ENCODE assay signal across 20 cellular contexts in the genomic region with DNA sequence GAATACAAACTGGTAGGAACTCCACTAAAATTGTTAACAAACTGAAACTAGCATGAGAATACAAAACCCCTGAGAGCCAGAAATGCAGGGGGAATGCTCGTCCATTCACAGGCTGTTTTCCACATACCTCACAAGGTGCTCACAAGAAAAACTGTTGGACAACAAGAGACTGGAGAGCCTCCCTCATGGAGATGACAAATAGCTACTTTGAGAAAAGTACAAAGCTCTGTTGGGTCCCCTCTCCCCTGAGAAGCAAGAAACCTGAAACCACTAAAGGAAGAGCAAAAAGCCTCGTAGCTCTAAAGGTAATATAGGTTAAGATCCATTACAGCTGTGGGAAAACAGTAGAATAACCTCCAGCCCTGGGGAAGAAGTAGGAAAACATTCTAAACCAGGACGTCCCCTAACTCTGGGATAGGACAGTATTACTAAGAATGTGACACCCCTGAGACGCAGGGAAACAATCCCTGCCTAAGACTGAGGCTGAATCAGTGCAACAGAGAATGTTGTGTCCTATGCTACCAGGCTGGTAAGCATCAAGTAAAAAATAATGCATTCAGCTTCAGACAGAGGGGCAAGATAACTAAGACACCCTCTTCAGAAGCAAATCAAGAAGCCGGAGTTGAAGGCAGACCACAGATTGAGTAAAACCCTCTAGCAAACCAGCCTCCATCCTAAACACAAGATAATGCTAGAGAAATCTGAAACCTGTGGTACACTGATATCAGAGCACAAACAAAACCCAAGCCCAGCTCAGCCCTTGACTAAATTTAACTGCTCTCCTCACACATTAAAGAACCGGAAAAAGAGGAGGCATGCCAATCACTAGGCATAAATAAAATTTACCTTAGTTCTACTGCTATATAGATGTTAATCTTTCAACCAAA.
DNase-seq lines count a peak whose midpoint lies in the region; ATAC-seq and TF ChIP-seq lines count a peak whose summit lies in the region.
"Had no signal": no experiment of that assay in that cellular context is flagged by ENCODE, and none has a peak within 500 bp of the region (broad histone marks: within the 10 kb centered on the region; RNA-seq: fewer than 3 reads in every experiment).

No MANE protein-coding gene starts in this region.

- ATAC-seq in IMR-90 (ENCODE audit: low read depth), result peak; percentile 29; the same call in 1 of the 2 replicates
- no peak for ATAC-seq in effector memory CD8-positive, alpha-beta T cell (replicated peaks)
- ATAC-seq: GM12878; HepG2; stimulated activated naive CD8-positive, alpha-beta T cell treated with anti-CD3 and anti-CD28 coated beads, Interleukin-15, Interleukin-2, amounts not matched to agents 100 U/mL and 50 U/mL, for 24 hours had no signal

- H2AK5ac ChIP-seq in IMR-90 (ENCODE audit: low read depth, low read length), result no peak overlapping the region
- H2AK5ac ChIP-seq in trophoblast cell (ENCODE audit: low read length), result no peak overlapping the region

- no peak overlapping the region; the same call in 1 of the 2 replicates for H4K5ac ChIP-seq in IMR-90 (ENCODE audit: low read depth, low read length)

- H4K91ac ChIP-seq in IMR-90 (ENCODE audit: insufficient read depth, low read depth, low read length) (no peak overlapping the region), trophoblast cell (ENCODE audit: low read depth, low read length) (no peak overlapping the region)

- H2BK5ac ChIP-seq in IMR-90 (ENCODE audit: low read depth, low read length, poor library complexity, severe bottlenecking), result no peak overlapping the region
- H2BK5ac ChIP-seq in trophoblast cell (ENCODE audit: low read depth, low read length, poor library complexity), result no peak overlapping the region

- POLR2A ChIA-PET in IMR-90 (lab: Charles Lee; ENCODE audit: unreplicated experiment), result no interaction called here

- H3K18ac ChIP-seq in IMR-90 (ENCODE audit: low read depth, low read length), result no peak overlapping the region
- H3K18ac ChIP-seq in trophoblast cell (ENCODE audit: low read length), result no peak overlapping the region

- H3K4me1 ChIP-seq in IMR-90 (ENCODE audit: control insufficient read depth, insufficient read depth, low read length) (peaks cover 3% of the 10 kb centered on the region; the same call in 1 of the 2 replicates), trophoblast cell (ENCODE audit: control insufficient read depth in 1 of 2, insufficient read depth in 2 of 2, low read length in 2 of 2) (no peaks in the 10 kb centered on the region)
- H3K4me1 ChIP-seq: SJSA1 had no signal

- H2BK12ac ChIP-seq in trophoblast cell (ENCODE audit: low read length), result no peak overlapping the region

- WGBS in IMR-90 (ENCODE audit: extremely low coverage in 2 of 2, insufficient read length in 1 of 2), 2 experiments, result 90% methylated on average over 2 of the region's 6 CpGs; no CpG with 5 or more reads in 1 of the 2 experiments
- WGBS in trophoblast cell (ENCODE audit: extremely low coverage, insufficient coverage, insufficient read length), result no CpG with 5 or more reads among the region's 6 CpGs

- DNase-seq in IMR-90, result peak; percentile 10
- no peak for DNase-seq in T-helper 2 cell treated with Interferon-gamma antibody and Interleukin-4, amounts not matched to agents 5 μg/mL and 100 μg/mL, for 36 hours (ENCODE audit: low spot score)
- DNase-seq in iPS-NIHi7 (ENCODE audit: extremely low spot score), result peak; percentile 14
- no peak for DNase-seq in hepatic stellate cell (ENCODE audit: low spot score)
- no peak for DNase-seq in trophoblast cell
- DNase-seq in effector memory CD8-positive, alpha-beta T cell, result no peak
- no peak for DNase-seq in GF-D8 (lab: John Stamatoyannopoulos, UW)
- DNase-seq: activated CD4-positive, alpha-beta T cell treated with anti-CD3 and anti-CD28 coated beads, Interleukin-2, amount 50 U/mL, for 48 hours; adrenal gland; gastrocnemius medialis; GOT3; midbrain; NCI-H1092; stimulated activated CD4-positive, alpha-beta T cell treated with anti-CD3 and anti-CD28 coated beads, Interleukin-12 subunit alpha, Interleukin-12 subunit beta, amount 100 ng/mL, for 4 hours; stimulated activated naive CD8-positive, alpha-beta T cell treated with anti-CD3 and anti-CD28 coated beads, Interleukin-15, Interleukin-2, amounts not matched to agents 100 U/mL and 50 U/mL, for 24 hours had no signal

- TF ChIP-seq CTCF in 22Rv1 (IDR thresholded peaks at IDR 0.05) (no peak), IMR-90 (conservative IDR thresholded peaks at IDR 0.05; ENCODE audit: low read depth, low read length) (no peak)

- dilution Hi-C loops in IMR-90 (cut with HindIII; ENCODE audit: low sequenced_read_pairs, unreplicated experiment), result no loop called here

- intact Hi-C loops in IMR-90 (cut with micrococcal nuclease), result no loop called here

- H4K20me1 ChIP-seq in IMR-90 (ENCODE audit: insufficient read depth, low read length), result no peaks in the 10 kb centered on the region

- H3K4me3 Mint-ChIP-seq in T-helper 2 cell treated with Interferon-gamma antibody and Interleukin-4, amounts not matched to agents 5 μg/mL and 100 μg/mL, for 36 hours, result peak overlapping the region; percentile 51
- no peak overlapping the region for H3K4me3 Mint-ChIP-seq in effector memory CD8-positive, alpha-beta T cell

- no peak overlapping the region for H3K4me3 ChIP-seq in IMR-90 (ENCODE audit: insufficient read depth, low read depth, low read length)
- H3K4me3 ChIP-seq in trophoblast cell (ENCODE audit: low read depth, low read length), result no peak overlapping the region
- H3K4me3 ChIP-seq: adrenal gland, gastrocnemius medialis, GM12878, SJSA1 had no signal

- no peaks in the 10 kb centered on the region for H3K79me2 ChIP-seq in trophoblast cell (ENCODE audit: control insufficient read depth, insufficient read depth, low read length, poor library complexity)

- TF ChIP-seq POLR2A in IMR-90 (IDR thresholded peaks at IDR 0.05; ENCODE audit: low read depth, low read length), result no peak

- in situ Hi-C loops in IMR-90 (cut with MboI; ENCODE audit: low sequenced_read_pairs), result no loop called here

- H3K27ac Mint-ChIP-seq in T-helper 2 cell treated with Interferon-gamma antibody and Interleukin-4, amounts not matched to agents 5 μg/mL and 100 μg/mL, for 36 hours, result peak overlapping the region; percentile 37
- no peak overlapping the region for H3K27ac Mint-ChIP-seq in effector memory CD8-positive, alpha-beta T cell

- no peak overlapping the region for H3K56ac ChIP-seq in IMR-90 (ENCODE audit: extremely low read depth, insufficient read depth, low read length)

- H3K27me3 ChIP-seq in IMR-90 (ENCODE audit: control insufficient read depth, insufficient read depth, low read length) (no peaks in the 10 kb centered on the region), trophoblast cell (ENCODE audit: insufficient read depth, low read length) (no peaks in the 10 kb centered on the region)
- H3K27me3 ChIP-seq: adrenal gland, gastrocnemius medialis, SJSA1 had no signal

- H3K23ac ChIP-seq in IMR-90 (ENCODE audit: low read depth, low read length) (no peak overlapping the region), trophoblast cell (ENCODE audit: low read length) (no peak overlapping the region)

- H2BK20ac ChIP-seq in IMR-90 (ENCODE audit: low read depth, low read length), result no peak overlapping the region

- H3K79me1 ChIP-seq in IMR-90 (ENCODE audit: low read depth in 1 of 2, low read length in 2 of 2) (peaks cover 0 to 4% of the 10 kb centered on the region in 2 experiments; a peak in 1 of 4 replicates), trophoblast cell (ENCODE audit: low read length) (no peaks in the 10 kb centered on the region)

- no peak overlapping the region for H2AK9ac ChIP-seq in IMR-90 (replicated peaks; ENCODE audit: low read depth, low read length, poor library complexity)

- H3K14ac ChIP-seq in IMR-90 (replicated peaks; ENCODE audit: low read depth, low read length), result no peak overlapping the region
- H3K14ac ChIP-seq in trophoblast cell (ENCODE audit: low read length), result no peak overlapping the region

- BruUV-seq in IMR-90 (replicated peaks; lab: Mats Ljungman, UMichigan), result no TSS peak

- H3K4me1 Mint-ChIP-seq in T-helper 2 cell treated with Interferon-gamma antibody and Interleukin-4, amounts not matched to agents 5 μg/mL and 100 μg/mL, for 36 hours (ENCODE audit: low read depth), result peaks cover 18% of the 10 kb centered on the region
- H3K4me1 Mint-ChIP-seq in effector memory CD8-positive, alpha-beta T cell (ENCODE audit: low read depth in 2 of 2), result no peaks in the 10 kb centered on the region

- no peak overlapping the region for H3K4me2 ChIP-seq in IMR-90 (ENCODE audit: low read depth, low read length)
- no peak overlapping the region for H3K4me2 ChIP-seq in trophoblast cell (ENCODE audit: low read length)

- no peaks in the 10 kb centered on the region for H3K9me3 ChIP-seq in IMR-90 (ENCODE audit: control insufficient read depth, insufficient read depth, low read length)
- H3K9me3 ChIP-seq in trophoblast cell (ENCODE audit: insufficient read depth, low read depth, low read length), result no peaks in the 10 kb centered on the region
- H3K9me3 ChIP-seq: adrenal gland, gastrocnemius medialis, SJSA1 had no signal

- H3K27ac ChIP-seq in 22Rv1 (0 out of 2 replicates have a peak overlapping the region, but pooled peaks have one; percentile 14), IMR-90 (ENCODE audit: insufficient read depth, low read length) (no peak overlapping the region), trophoblast cell (ENCODE audit: low read depth, low read length) (no peak overlapping the region)
- H3K27ac ChIP-seq: adrenal gland, epithelial cell of prostate, SJSA1 had no signal

- H2BK15ac ChIP-seq in IMR-90 (ENCODE audit: low read depth, low read length), result no peak overlapping the region

- no peaks in the 10 kb centered on the region for H3K36me3 ChIP-seq in IMR-90 (ENCODE audit: control insufficient read depth, insufficient read depth, low read length)
- H3K36me3 ChIP-seq in trophoblast cell (ENCODE audit: control insufficient read depth in 1 of 2, insufficient read depth in 2 of 2, low read length in 2 of 2), result no peaks in the 10 kb centered on the region
- H3K36me3 ChIP-seq: adrenal gland, gastrocnemius medialis, SJSA1 had no signal

- no peaks in the 10 kb centered on the region for H3K9me1 ChIP-seq in IMR-90 (ENCODE audit: insufficient read depth, low read length)

- H2BK120ac ChIP-seq in IMR-90 (ENCODE audit: low read depth, low read length) (no peak overlapping the region), trophoblast cell (ENCODE audit: insufficient read depth, low read length, poor library complexity) (no peak overlapping the region)

- H4K12ac ChIP-seq in trophoblast cell (ENCODE audit: low read depth, low read length), result no peak overlapping the region

- no peak overlapping the region for H4K8ac ChIP-seq in IMR-90 (ENCODE audit: low read depth in 2 of 2, low read length in 2 of 2)
- H4K8ac ChIP-seq in trophoblast cell (ENCODE audit: low read depth, low read length), result no peak overlapping the region

- no peak overlapping the region for H2AFZ ChIP-seq in IMR-90 (replicated peaks; ENCODE audit: low read length, poor library complexity)
- no peak overlapping the region for H2AFZ ChIP-seq in trophoblast cell (ENCODE audit: insufficient read depth, low read length, poor library complexity)

- peaks cover 23% of the 10 kb centered on the region for H3K36me3 Mint-ChIP-seq in T-helper 2 cell treated with Interferon-gamma antibody and Interleukin-4, amounts not matched to agents 5 μg/mL and 100 μg/mL, for 36 hours (ENCODE audit: low read depth)
- H3K36me3 Mint-ChIP-seq in effector memory CD8-positive, alpha-beta T cell (ENCODE audit: insufficient read depth), result no peaks in the 10 kb centered on the region

- H3K4ac ChIP-seq in IMR-90 (ENCODE audit: low read depth, low read length) (no peak overlapping the region), trophoblast cell (ENCODE audit: low read depth, low read length) (no peak overlapping the region)

- H3K27me3 Mint-ChIP-seq in T-helper 2 cell treated with Interferon-gamma antibody and Interleukin-4, amounts not matched to agents 5 μg/mL and 100 μg/mL, for 36 hours (ENCODE audit: low read depth), result no peaks in the 10 kb centered on the region
- H3K27me3 Mint-ChIP-seq in effector memory CD8-positive, alpha-beta T cell, result no peaks in the 10 kb centered on the region

- H3K9ac ChIP-seq in IMR-90 (ENCODE audit: low read depth, low read length) (no peak overlapping the region), trophoblast cell (ENCODE audit: low read length) (no peak overlapping the region)

- CTCF ChIA-PET in IMR-90 (lab: Yijun Ruan, JAX), result no interaction called here

- peaks cover 28% of the 10 kb centered on the region for H3K9me3 Mint-ChIP-seq in T-helper 2 cell treated with Interferon-gamma antibody and Interleukin-4, amounts not matched to agents 5 μg/mL and 100 μg/mL, for 36 hours
- peaks cover 4 to 7% of the 10 kb centered on the region in 2 donors for H3K9me3 Mint-ChIP-seq in effector memory CD8-positive, alpha-beta T cell

- no peak for TF ChIP-seq RAD21 in IMR-90 (IDR thresholded peaks at IDR 0.05; ENCODE audit: low read length)

Comparison
In these comparisons a context has a peak if more than half of its experiments do, and no peak if none do; other contexts are left out.
1. DNase-seq: peak in IMR-90 (single experiment) and iPS-NIHi7 (single experiment); none in T-helper 2 cell treated with Interferon-gamma antibody and Interleukin-4, amounts not matched to agents 5 μg/mL and 100 μg/mL, for 36 hours (single experiment), hepatic stellate cell (single experiment), trophoblast cell (0 of 2), effector memory CD8-positive, alpha-beta T cell (0 of 3) and GF-D8 (single experiment).